ENCODE assay signal across 8 cellular contexts in the genomic region with DNA sequence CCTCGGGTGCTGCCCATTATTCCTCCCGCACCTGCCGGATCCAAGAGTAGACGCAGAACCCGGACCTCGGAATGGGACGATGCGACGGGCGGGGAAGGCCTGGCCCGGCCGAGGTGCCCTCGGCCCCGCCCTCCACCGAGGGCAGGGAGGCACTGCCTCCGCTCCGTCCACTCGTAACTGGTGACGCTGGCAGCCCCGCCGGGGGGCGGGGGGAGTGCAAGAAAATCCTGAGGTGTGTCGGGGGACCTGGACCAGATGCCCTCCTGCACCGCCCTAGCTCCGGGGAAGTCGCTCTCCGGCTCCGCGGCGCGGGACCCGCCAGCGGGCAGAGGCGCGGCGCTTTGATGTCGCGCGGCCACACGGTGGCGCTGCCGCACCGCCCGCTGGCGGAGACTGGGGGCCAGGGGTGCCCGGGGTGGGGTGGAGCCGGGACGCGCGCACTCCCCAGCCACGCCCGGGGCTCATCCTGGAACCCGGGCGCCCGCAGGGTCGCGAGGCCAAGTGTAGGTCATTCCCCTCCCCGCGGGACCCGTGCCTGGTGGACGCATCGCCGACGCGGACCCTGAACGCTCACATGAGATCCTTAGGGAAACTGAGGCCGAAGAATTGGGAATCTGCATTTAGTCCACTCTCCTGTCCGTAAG.
DNase-seq lines count a peak whose midpoint lies in the region; ATAC-seq and TF ChIP-seq lines count a peak whose summit lies in the region.

No MANE protein-coding gene starts in this region.

- H3K9me3 ChIP-seq in body of pancreas: no peaks in the 10 kb centered on the region
- peaks cover 2% of the 10 kb centered on the region for H3K9me3 ChIP-seq in iPS-18c (ENCODE audit: control insufficient read depth, insufficient read depth, low read length)

- DNase-seq in COLO668 (lab: John Stamatoyannopoulos, UW; ENCODE audit: unreplicated experiment) (peak; percentile 73), T1000 (lab: John Stamatoyannopoulos, UW) (peak; percentile 14), body of pancreas (peak; percentile 40 to 66 (median 52)), skeletal muscle cell (ENCODE audit: low read depth) (no peak), A172 (ENCODE audit: low spot score) (no peak)

- peak overlapping the region in 1 of 2 donors; percentile 8 for H3K4me3 ChIP-seq in body of pancreas
- peak overlapping the region; percentile 79 for H3K4me3 ChIP-seq in iPS-18c (ENCODE audit: insufficient read depth, low read depth, low read length)
- H3K4me3 ChIP-seq in skeletal muscle cell (ENCODE audit: low read depth, low read length): peak overlapping the region; percentile 60

- H3K36me3 ChIP-seq in body of pancreas (replicated peaks in 1 of 2; ENCODE audit: insufficient read depth in 1 of 2, low read depth in 2 of 2): no peaks in the 10 kb centered on the region

- no peak for TF ChIP-seq POLR2A in body of pancreas (IDR thresholded peaks at IDR 0.05)

- peaks cover 0 to 6% of the 10 kb centered on the region in 2 donors for H3K27me3 ChIP-seq in body of pancreas

- peaks cover 14% of the 10 kb centered on the region for H3K4me1 ChIP-seq in body of pancreas

- ATAC-seq in GM19467 (IDR thresholded peaks at IDR 0.05; ENCODE audit: unreplicated experiment) (peak; percentile 90), HG03565 (IDR thresholded peaks at IDR 0.05; ENCODE audit: unreplicated experiment) (peak; percentile 71), body of pancreas (peak; percentile 86)

- intact Hi-C loops in body of pancreas (cut with DNase I): no loop called here

- WGBS in body of pancreas, 2 donors: 2 to 5% methylated on average over 5 to 53 of the region's 68 CpGs

- TF ChIP-seq CTCF in body of pancreas (IDR thresholded peaks at IDR 0.05): peak; percentile 65 to 98 (median 87)

- H3K27ac ChIP-seq in body of pancreas: no peak overlapping the region

Comparison
In these comparisons a context has a peak if more than half of its experiments do, and no peak if none do; other contexts are left out.
1. DNase-seq: peak in COLO668 (single experiment), T1000 (single experiment) and body of pancreas (4 of 4); none in skeletal muscle cell (single experiment) and A172 (single experiment).
2. Peak in every context shown above with its lines, with median percentiles within 50 percentile points of each other: ATAC-seq.